10 cellular contexts compared by ENCODE assay signal in the genomic region with DNA sequence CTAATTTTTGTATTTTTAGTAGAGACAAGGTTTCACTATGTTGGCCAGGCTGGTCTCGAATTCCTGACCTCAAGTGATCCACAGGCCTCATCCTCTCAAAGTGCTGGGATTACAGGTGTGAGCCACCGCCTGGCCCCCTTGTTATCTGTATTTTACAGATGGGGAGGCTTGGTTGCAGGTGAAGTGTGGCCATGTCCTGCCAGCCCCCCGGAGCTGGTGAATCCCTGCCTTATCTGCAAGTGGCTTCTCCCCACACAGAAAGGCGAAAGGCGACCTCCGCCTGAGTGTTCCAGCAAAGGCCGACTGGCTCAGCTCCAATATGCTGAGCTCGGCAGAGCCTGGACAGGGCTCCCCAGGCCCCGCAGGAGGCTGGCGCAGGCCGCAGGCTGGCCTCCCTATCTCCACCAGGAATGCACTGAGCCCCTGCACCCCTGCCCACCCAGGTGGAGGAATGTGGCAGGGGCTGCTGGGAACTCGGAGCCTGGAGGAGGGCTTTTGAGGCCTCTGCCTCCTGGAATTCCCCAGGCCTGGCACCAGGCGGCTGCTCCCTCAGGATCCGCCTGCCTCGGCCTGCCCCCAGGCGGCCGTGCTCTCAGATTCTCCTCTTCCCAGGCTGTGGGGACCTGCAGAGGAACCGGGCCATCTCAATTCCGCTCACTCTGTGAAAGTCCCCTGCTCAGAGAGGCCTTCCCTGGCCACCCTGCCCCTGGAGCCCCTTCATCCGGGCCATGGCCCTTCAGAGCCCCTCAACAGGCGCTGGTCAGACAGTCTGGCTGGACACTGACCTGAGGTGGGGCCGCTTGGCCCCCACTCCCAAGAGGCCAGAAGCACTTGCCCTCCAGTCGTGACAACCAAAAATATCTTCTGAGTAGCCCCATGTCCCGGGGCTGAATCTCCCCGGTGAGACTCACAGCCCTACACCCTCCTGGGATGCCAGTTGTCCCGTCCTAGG. TPM values are rescaled to one million over a fixed set of nuclear protein-coding genes. Genes with fewer than 3 reads are reported as not detected.
DNase-seq lines count a peak whose midpoint lies in the region; ATAC-seq and TF ChIP-seq lines count a peak whose summit lies in the region.
"Had no signal": no experiment of that assay in that cellular context is flagged by ENCODE, and none has a peak within 500 bp of the region (broad histone marks: within the 10 kb centered on the region; RNA-seq: fewer than 3 reads in every experiment).

No MANE protein-coding gene starts in this region.

- H3K36me3 Mint-ChIP-seq in Calu3 (ENCODE audit: insufficient read depth, unreplicated experiment) (peaks cover 30% of the 10 kb centered on the region), progenitor cell of endocrine pancreas (ENCODE audit: insufficient read depth) (peaks cover 4% of the 10 kb centered on the region)
- H3K36me3 Mint-ChIP-seq in naive thymus-derived CD4-positive, alpha-beta T cell = no peaks in the 10 kb centered on the region

- H3K9me3 ChIP-seq in adipocyte (ENCODE audit: control insufficient read depth, low read length) (no peaks in the 10 kb centered on the region), heart left ventricle (no peaks in the 10 kb centered on the region)
- H3K9me3 ChIP-seq in naive thymus-derived CD4-positive, alpha-beta T cell (ENCODE audit: control insufficient read depth in 2 of 3, low read length in 3 of 3) = no peaks in the 10 kb centered on the region

- peaks cover 15% of the 10 kb centered on the region for H3K4me1 Mint-ChIP-seq in Calu3 (ENCODE audit: low read depth, unreplicated experiment)
- H3K4me1 Mint-ChIP-seq in progenitor cell of endocrine pancreas (ENCODE audit: low read depth) = peaks cover 19% of the 10 kb centered on the region
- peaks cover 0 to 6% (median 0%) of the 10 kb centered on the region in 7 donors for H3K4me1 Mint-ChIP-seq in naive thymus-derived CD4-positive, alpha-beta T cell

- CTCF ChIA-PET in Calu3 (lab: Charles Lee) = interaction anchor here (0.6 to 2.0 kb wide), 4 partner anchors 10 to 74 kb away, joined by 3 to 13 read pairs (median 8); partner anchors contain the start of genes ADRM1 and RPS21
- CTCF ChIA-PET in naive thymus-derived CD4-positive, alpha-beta T cell (lab: Charles Lee) = interaction anchor here (0.5 kb wide), 1 partner anchor 27 kb away, joined by 3 read pairs; no protein-coding TSS in a partner anchor

- peak overlapping the region in 11 of 12 donors; percentile 49 to 97 (median 67) for H3K27ac ChIP-seq in heart left ventricle
- H3K27ac ChIP-seq in naive thymus-derived CD4-positive, alpha-beta T cell (ENCODE audit: low read depth, low read length) = no peak overlapping the region

- H3K4me3 Mint-ChIP-seq in Calu3 (ENCODE audit: low read depth, unreplicated experiment) (no peak overlapping the region), progenitor cell of endocrine pancreas (ENCODE audit: low read depth) (no peak overlapping the region)
- no peak overlapping the region for H3K4me3 Mint-ChIP-seq in naive thymus-derived CD4-positive, alpha-beta T cell

- H3K27me3 ChIP-seq in adipocyte (replicated peaks; ENCODE audit: control insufficient read depth, insufficient read depth, low read length) (no peaks in the 10 kb centered on the region), heart left ventricle (no peaks in the 10 kb centered on the region)
- H3K27me3 ChIP-seq in naive thymus-derived CD4-positive, alpha-beta T cell (ENCODE audit: control insufficient read depth in 2 of 2, insufficient read depth in 2 of 2, low read length in 2 of 2) = no peaks in the 10 kb centered on the region

- DNase-seq in Calu3 = peak; percentile 82
- peak; percentile 38 for DNase-seq in adipocyte (ENCODE audit: low read depth)
- DNase-seq in heart left ventricle = peak; percentile 61 to 77 (median 68)
- peak; percentile 64 for DNase-seq in progenitor cell of endocrine pancreas (ENCODE audit: low spot score, unreplicated experiment)
- no peak for DNase-seq in naive thymus-derived CD4-positive, alpha-beta T cell
- DNase-seq in NCI-H1417 (lab: John Stamatoyannopoulos, UW) = no peak
- DNase-seq: GDM1 had no signal

- peaks cover 25% of the 10 kb centered on the region for H3K4me1 ChIP-seq in adipocyte (ENCODE audit: control insufficient read depth, insufficient read depth, low read length)
- peaks cover 0 to 59% (median 36%) of the 10 kb centered on the region in 12 donors for H3K4me1 ChIP-seq in heart left ventricle
- H3K4me1 ChIP-seq in naive thymus-derived CD4-positive, alpha-beta T cell (ENCODE audit: control insufficient read depth in 2 of 2, insufficient read depth in 2 of 2, low read length in 2 of 2) = no peaks in the 10 kb centered on the region

- TF ChIP-seq CTCF in Calu3 (IDR thresholded peaks at IDR 0.05; ENCODE audit: unreplicated experiment) (peak; percentile 68), heart left ventricle (IDR thresholded peaks at IDR 0.05) (peak; percentile 16 to 66 (median 51)), progenitor cell of endocrine pancreas (IDR thresholded peaks at IDR 0.05; ENCODE audit: unreplicated experiment) (peak; percentile 57)

- intact Hi-C loops in Calu3 (cut with micrococcal nuclease; ENCODE audit: unreplicated experiment) (no loop called here), heart left ventricle (cut with DNase I) (loop anchor here in 2 of 10 donors (2.0 to 10.0 kb wide), 3 partner anchors 24 to 232 kb away; partner anchors contain the start of genes PSMA7 (in 1 of the 2) and SS18L1 (in 1 of the 2))
- intact Hi-C loops in naive thymus-derived CD4-positive, alpha-beta T cell (cut with micrococcal nuclease) = no loop called here

- H3K9me3 Mint-ChIP-seq in Calu3 (ENCODE audit: low read depth, unreplicated experiment) = no peaks in the 10 kb centered on the region
- no peaks in the 10 kb centered on the region for H3K9me3 Mint-ChIP-seq in progenitor cell of endocrine pancreas (ENCODE audit: low read depth)
- H3K9me3 Mint-ChIP-seq in naive thymus-derived CD4-positive, alpha-beta T cell = no peaks in the 10 kb centered on the region

- POLR2A ChIA-PET in naive thymus-derived CD4-positive, alpha-beta T cell (lab: Charles Lee) = no interaction called here

- 40 to 67% (median 57%) methylated on average over 11 to 26 of the region's 26 CpGs for WGBS in heart left ventricle, 4 donors

- BruUV-seq in Calu3 (replicated peaks; lab: Mats Ljungman, UMichigan) = no TSS peak

- H3K27me3 Mint-ChIP-seq in Calu3 (ENCODE audit: unreplicated experiment) (no peaks in the 10 kb centered on the region), progenitor cell of endocrine pancreas (no peaks in the 10 kb centered on the region)
- peaks cover 0 to 2% (median 0%) of the 10 kb centered on the region in 5 donors for H3K27me3 Mint-ChIP-seq in naive thymus-derived CD4-positive, alpha-beta T cell

- H3K36me3 ChIP-seq in adipocyte (ENCODE audit: control insufficient read depth, insufficient read depth, low read length, severe bottlenecking) (no peaks in the 10 kb centered on the region), heart left ventricle (no peaks in the 10 kb centered on the region)
- no peaks in the 10 kb centered on the region for H3K36me3 ChIP-seq in naive thymus-derived CD4-positive, alpha-beta T cell (ENCODE audit: control insufficient read depth in 2 of 3, insufficient read depth in 3 of 3, low read length in 3 of 3)

- no peak overlapping the region for H3K4me3 ChIP-seq in adipocyte (ENCODE audit: low read length)
- H3K4me3 ChIP-seq in heart left ventricle = no peak overlapping the region
- no peak overlapping the region for H3K4me3 ChIP-seq in naive thymus-derived CD4-positive, alpha-beta T cell (ENCODE audit: low read length)

- no peak overlapping the region for H3K27ac Mint-ChIP-seq in Calu3 (ENCODE audit: unreplicated experiment)
- peak overlapping the region; percentile 90 for H3K27ac Mint-ChIP-seq in progenitor cell of endocrine pancreas
- H3K27ac Mint-ChIP-seq in naive thymus-derived CD4-positive, alpha-beta T cell = no peak overlapping the region

- peak; percentile 52 to 81 (median 73) for ATAC-seq in heart left ventricle
- ATAC-seq in HG03520 (IDR thresholded peaks at IDR 0.05; ENCODE audit: unreplicated experiment) = no peak
- ATAC-seq in naive thymus-derived CD4-positive, alpha-beta T cell = no peak
- ATAC-seq in GM18873 (IDR thresholded peaks at IDR 0.05; ENCODE audit: low FRiP score, unreplicated experiment) = no peak

- no peak for TF ChIP-seq POLR2A in heart left ventricle (IDR thresholded peaks at IDR 0.05)

- H3K9ac ChIP-seq in adipocyte (ENCODE audit: low read length) = peak overlapping the region; percentile 56

RNA-seq across cellular contexts. Expression of gene LAMA5, which starts 9.3 kb away (rescaled TPM):
- total RNA-seq in Calu3 (2022) (740 and 763 TPM in 2 replicates), heart left ventricle (100 to 1,000 TPM in 1 of 9 donors, 10 to 100 TPM in 8; 57.4 to 107 (median 73.6) TPM), progenitor cell of endocrine pancreas (248 and 252 TPM in 2 replicates)
- 100 to 1,000 TPM in 1 of 2 donors, 10 to 100 TPM in 1; 72.0 to 128 TPM for polyA plus RNA-seq in heart left ventricle
- total RNA-seq in naive thymus-derived CD4-positive, alpha-beta T cell = 1 to 10 TPM in 1 of 5 experiments, under 1 TPM in 4; 0.05 to 1.3 (median 0.57) TPM
- not detected for polyA plus RNA-seq in naive thymus-derived CD4-positive, alpha-beta T cell

RNA-seq across cellular contexts. Expression of gene RPS21, which starts 10.5 kb away (rescaled TPM):
- total RNA-seq in Calu3 (2022) (1,920 and 1,936 TPM in 2 replicates), heart left ventricle (100 to 1,000 TPM; 434 to 831 (median 670) TPM), progenitor cell of endocrine pancreas (1,160 and 1,251 TPM in 2 replicates)
- 1,000 to 10,000 TPM; 1,943 to 3,051 TPM for polyA plus RNA-seq in heart left ventricle
- 1,000 to 10,000 TPM; 2,026 to 3,407 (median 3,308) TPM for total RNA-seq in naive thymus-derived CD4-positive, alpha-beta T cell
- polyA plus RNA-seq in naive thymus-derived CD4-positive, alpha-beta T cell = 1,000 to 10,000 TPM; 3,163 to 3,458 TPM

RNA-seq across cellular contexts. Expression of gene CABLES2, which starts 30.7 kb away (rescaled TPM):
- 12.2 and 13.6 TPM in 2 replicates for total RNA-seq in Calu3 (2022)
- 10 to 100 TPM in 2 of 9 donors, 1 to 10 TPM in 7; 6.1 to 12.0 (median 8.8) TPM for total RNA-seq in heart left ventricle
- polyA plus RNA-seq in heart left ventricle = 10 to 100 TPM in 1 of 2 donors, 1 to 10 TPM in 1; 2.9 to 10.7 TPM
- total RNA-seq in progenitor cell of endocrine pancreas = 20.4 and 21.7 TPM in 2 replicates
- 10 to 100 TPM in 1 of 5 experiments, 1 to 10 TPM in 4; 4.3 to 16.7 (median 6.3) TPM for total RNA-seq in naive thymus-derived CD4-positive, alpha-beta T cell
- polyA plus RNA-seq in naive thymus-derived CD4-positive, alpha-beta T cell = 1 to 10 TPM in 1 of 2 donors, under 1 TPM in 1; 0.61 to 1.8 TPM

RNA-seq across cellular contexts. Expression of gene RBBP8NL, which starts 51.0 kb away (rescaled TPM):
- total RNA-seq in Calu3 (2022) (6.2 and 6.4 TPM in 2 replicates), heart left ventricle (not detected), progenitor cell of endocrine pancreas (14.4 and 17.5 TPM in 2 replicates)
- polyA plus RNA-seq in heart left ventricle = not detected
- total RNA-seq in naive thymus-derived CD4-positive, alpha-beta T cell = not detected
- not detected for polyA plus RNA-seq in naive thymus-derived CD4-positive, alpha-beta T cell
- total RNA-seq: M059J had no signal

Comparison
In these comparisons a context has a peak if more than half of its experiments do, and no peak if none do; other contexts are left out.
1. DNase-seq: peak in Calu3 (single experiment), adipocyte (single experiment), heart left ventricle (5 of 5) and progenitor cell of endocrine pancreas (single experiment); none in naive thymus-derived CD4-positive, alpha-beta T cell (0 of 9) and NCI-H1417 (0 of 3).
2. ATAC-seq: peak in heart left ventricle (4 of 4); none in HG03520 (single experiment), naive thymus-derived CD4-positive, alpha-beta T cell (single experiment) and GM18873 (single experiment).
3. RNA of gene LAMA5, which starts 9.3 kb away (total RNA-seq): 740 to 763 TPM in Calu3, 248 to 252 TPM in progenitor cell of endocrine pancreas and 57.4 to 107 TPM in heart left ventricle; 0.05 to 1.3 TPM in naive thymus-derived CD4-positive, alpha-beta T cell; every median in the first group is over 10 times any median in the second.
4. Peak in every context shown above with its lines, with median percentiles within 50 percentile points of each other: CTCF ChIP-seq.